ENCODE assay signal across 17 cellular contexts in genomic region chr1:29309621-29310020, GRCh38.
DNase-seq lines count a peak whose midpoint lies in the region; ATAC-seq and TF ChIP-seq lines count a peak whose summit lies in the region.
"Had no signal": no experiment of that assay in that cellular context is flagged by ENCODE, and none has a peak within 500 bp of the region (broad histone marks: within the 10 kb centered on the region; RNA-seq: fewer than 3 reads in every experiment).

No MANE protein-coding gene starts in this region.

- no peak overlapping the region for H3K23ac ChIP-seq in neuronal stem cell (ENCODE audit: low read depth, low read length, poor library complexity)

- H3K27me3 ChIP-seq in GM23338 (ENCODE audit: insufficient read depth) (no peaks in the 10 kb centered on the region), WERI-Rb-1 (ENCODE audit: insufficient read depth, low read depth, severe bottlenecking) (no peaks in the 10 kb centered on the region), neuronal stem cell (ENCODE audit: control insufficient read depth in 3 of 3, insufficient read depth in 3 of 3, low read depth in 1 of 3, low read length in 3 of 3) (no peaks in the 10 kb centered on the region), neural progenitor cell (no peaks in the 10 kb centered on the region)
- H3K27me3 ChIP-seq: BLaER1 had no signal

- H2BK12ac ChIP-seq in neuronal stem cell (ENCODE audit: low read length): no peak overlapping the region

- no peak overlapping the region for H3K14ac ChIP-seq in neuronal stem cell (ENCODE audit: low read length)

- no peaks in the 10 kb centered on the region; the same call in 2 of the 3 replicates for H3K9me3 Mint-ChIP-seq in GM23338
- no peaks in the 10 kb centered on the region for H3K9me3 Mint-ChIP-seq in neural progenitor cell
- H3K9me3 Mint-ChIP-seq: CD4-positive, CD25-positive, alpha-beta regulatory T cell; CD8-positive, alpha-beta T cell; HFFc6 had no signal

- no peak overlapping the region for H3K9ac ChIP-seq in neuronal stem cell (ENCODE audit: low read depth, low read length, poor library complexity)
- H3K9ac ChIP-seq in neural progenitor cell: no peak overlapping the region
- H3K9ac ChIP-seq: BLaER1 had no signal

- ATAC-seq in GM23338: no peak
- ATAC-seq in HG02588 (IDR thresholded peaks at IDR 0.05; ENCODE audit: unreplicated experiment): no peak
- ATAC-seq: CD8-positive, alpha-beta T cell had no signal

- H3K27ac Mint-ChIP-seq in GM23338 (peak overlapping the region; percentile 67; the same call in 1 of the 2 replicates), neural progenitor cell (no peak overlapping the region)
- H3K27ac Mint-ChIP-seq: B cell; CD4-positive, CD25-positive, alpha-beta regulatory T cell; CD8-positive, alpha-beta T cell; HFFc6 had no signal

- peak overlapping the region; percentile 63 for H3K18ac ChIP-seq in neuronal stem cell (ENCODE audit: low read length)

- H3K27ac ChIP-seq in GM23338 (ENCODE audit: low read depth) (no peak overlapping the region), WERI-Rb-1 (peak overlapping the region; percentile 10; the same call in 1 of the 2 replicates), neuronal stem cell (replicated peaks; ENCODE audit: low read length) (no peak overlapping the region), neural progenitor cell (no peak overlapping the region)
- H3K27ac ChIP-seq: 22Rv1, BLaER1, C4-2B had no signal

- H3K9me3 ChIP-seq in WERI-Rb-1 (ENCODE audit: severe bottlenecking) (no peaks in the 10 kb centered on the region), neuronal stem cell (replicated peaks in 1 of 2; ENCODE audit: control insufficient read depth in 2 of 2, insufficient read depth in 1 of 2, low read depth in 1 of 2, low read length in 2 of 2) (no peaks in the 10 kb centered on the region), neural progenitor cell (ENCODE audit: low read depth) (no peaks in the 10 kb centered on the region)
- H3K9me3 ChIP-seq: BLaER1, Caco-2, HAP-1 had no signal

- WGBS in neuronal stem cell (ENCODE audit: extremely low coverage in 2 of 2, insufficient read length in 2 of 2, insufficient replicate concordance in 1 of 2), 2 donors: no CpG with 5 or more reads among the region's 5 CpGs

- H3K9me2 ChIP-seq in GM23338 (ENCODE audit: insufficient read depth): no peaks in the 10 kb centered on the region

- H2BK15ac ChIP-seq in neuronal stem cell (ENCODE audit: low read length): no peak overlapping the region

- H3K36me3 ChIP-seq in GM23338 (ENCODE audit: insufficient read depth) (no peaks in the 10 kb centered on the region), WERI-Rb-1 (peaks cover 18% of the 10 kb centered on the region), neuronal stem cell (replicated peaks in 1 of 2; ENCODE audit: control insufficient read depth in 2 of 2, insufficient read depth in 2 of 2, low read length in 2 of 2) (peaks cover 0 to 5% of the 10 kb centered on the region in 2 donors), neural progenitor cell (no peaks in the 10 kb centered on the region)
- H3K36me3 ChIP-seq: BLaER1 had no signal

- no peak overlapping the region for H2BK5ac ChIP-seq in neuronal stem cell (ENCODE audit: low read length)

- H2BK120ac ChIP-seq in neuronal stem cell (ENCODE audit: low read depth, low read length): no peak overlapping the region

- peaks cover 11% of the 10 kb centered on the region for H3K4me1 Mint-ChIP-seq in GM23338
- peaks cover 3% of the 10 kb centered on the region for H3K4me1 Mint-ChIP-seq in neural progenitor cell
- H3K4me1 Mint-ChIP-seq: B cell had no signal

- no peak overlapping the region for H3K4me3 Mint-ChIP-seq in GM23338
- no peak overlapping the region for H3K4me3 Mint-ChIP-seq in neural progenitor cell
- H3K4me3 Mint-ChIP-seq: B cell; CD4-positive, CD25-positive, alpha-beta regulatory T cell; CD8-positive, alpha-beta T cell; HFFc6 had no signal

- H3K4me2 ChIP-seq in GM23338 (no peak overlapping the region), neuronal stem cell (ENCODE audit: insufficient read depth, low read length, poor library complexity, severe bottlenecking) (no peak overlapping the region), neural progenitor cell (no peak overlapping the region)
- H3K4me2 ChIP-seq: BLaER1 had no signal

- no peak overlapping the region for H2AK5ac ChIP-seq in neuronal stem cell (ENCODE audit: low read depth, low read length)

- H3K4ac ChIP-seq in neuronal stem cell (ENCODE audit: low read length): no peak overlapping the region

- H3K4me3 ChIP-seq in GM23338 (no peak overlapping the region), WERI-Rb-1 (ENCODE audit: low read depth, low read length) (no peak overlapping the region), neuronal stem cell (ENCODE audit: low read length in 2 of 2) (no peak overlapping the region), neural progenitor cell (no peak overlapping the region)
- H3K4me3 ChIP-seq: BLaER1, HAP-1 had no signal

- H3K79me2 ChIP-seq in GM23338 (replicated peaks; ENCODE audit: insufficient read depth): no peaks in the 10 kb centered on the region
- no peaks in the 10 kb centered on the region for H3K79me2 ChIP-seq in neural progenitor cell (ENCODE audit: low read depth)

- no peak overlapping the region for H4K91ac ChIP-seq in neuronal stem cell (ENCODE audit: low read depth, low read length, poor library complexity)

- no peak for DNase-seq in GM23338 (ENCODE audit: low spot score)
- no peak for DNase-seq in WERI-Rb-1
- no peak for DNase-seq in neuronal stem cell (ENCODE audit: low spot score)
- no peak for DNase-seq in neural progenitor cell (ENCODE audit: low spot score)
- DNase-seq in pons (ENCODE audit: low spot score): no peak
- DNase-seq: Caco-2; CD4-positive, CD25-positive, alpha-beta regulatory T cell; CD8-positive, alpha-beta T cell; DND-41; GOT3; HFFc6 had no signal

- H2AFZ ChIP-seq in GM23338 (no peak overlapping the region), neuronal stem cell (ENCODE audit: low read length) (no peak overlapping the region), neural progenitor cell (replicated peaks) (no peak overlapping the region)

- no peaks in the 10 kb centered on the region for H3K79me1 ChIP-seq in neuronal stem cell (ENCODE audit: low read depth, low read length)

- TF ChIP-seq CTCF in GM23338 (conservative IDR thresholded peaks at IDR 0.05; ENCODE audit: low read depth in 2 of 2) (no peak), WERI-Rb-1 (IDR thresholded peaks at IDR 0.05; ENCODE audit: low read depth, low read length) (no peak), neural progenitor cell (IDR thresholded peaks at IDR 0.05) (no peak)

- H4K20me1 ChIP-seq in GM23338 (replicated peaks; ENCODE audit: insufficient read depth) (no peaks in the 10 kb centered on the region), neural progenitor cell (ENCODE audit: low read depth) (no peaks in the 10 kb centered on the region)
- H4K20me1 ChIP-seq: BLaER1 had no signal

- H3F3A ChIP-seq in GM23338 (replicated peaks; ENCODE audit: low read depth): no peaks in the 10 kb centered on the region
- no peaks in the 10 kb centered on the region for H3F3A ChIP-seq in neural progenitor cell (ENCODE audit: low read depth)

- peaks cover 11% of the 10 kb centered on the region; the same call in 2 of the 3 replicates for H3K36me3 Mint-ChIP-seq in GM23338 (ENCODE audit: low read depth)
- peaks cover 20% of the 10 kb centered on the region for H3K36me3 Mint-ChIP-seq in neural progenitor cell
- H3K36me3 Mint-ChIP-seq: CD4-positive, CD25-positive, alpha-beta regulatory T cell; CD8-positive, alpha-beta T cell had no signal

- H4K8ac ChIP-seq in neuronal stem cell (ENCODE audit: low read depth, low read length): no peak overlapping the region

- H3K27me3 Mint-ChIP-seq in GM23338 (ENCODE audit: insufficient read depth, low read depth, poor library complexity): peaks cover 4% of the 10 kb centered on the region
- H3K27me3 Mint-ChIP-seq in neural progenitor cell (ENCODE audit: insufficient read depth, low read depth): no peaks in the 10 kb centered on the region
- H3K27me3 Mint-ChIP-seq: B cell had no signal

- H3K4me1 ChIP-seq in GM23338 (ENCODE audit: insufficient read depth): no peaks in the 10 kb centered on the region
- H3K4me1 ChIP-seq in neuronal stem cell (ENCODE audit: control insufficient read depth in 2 of 2, insufficient read depth in 1 of 2, low read depth in 1 of 2, low read length in 2 of 2): peaks cover 0 to 3% of the 10 kb centered on the region in 2 donors
- H3K4me1 ChIP-seq in neural progenitor cell: no peaks in the 10 kb centered on the region
- H3K4me1 ChIP-seq: BLaER1, Caco-2, HAP-1 had no signal

TF ChIP-seq in GM23338, 12 proteins besides CTCF, POLR2A, EP300 and RAD21 (continues in another document):
- TF ChIP-seq REST (IDR thresholded peaks at IDR 0.05; ENCODE audit: unreplicated experiment) (no peak), ZNF114 (CRISPR knock-in tag; IDR thresholded peaks at IDR 0.05) (no peak), EZH2 (IDR thresholded peaks at IDR 0.05; ENCODE audit: low read depth, unreplicated experiment) (no peak), JUNB (IDR thresholded peaks at IDR 0.05; ENCODE audit: unreplicated experiment) (no peak), STAT1 (IDR thresholded peaks at IDR 0.05; ENCODE audit: unreplicated experiment) (no peak), ZNF331 (CRISPR knock-in tag; IDR thresholded peaks at IDR 0.05; ENCODE audit: low read depth) (no peak), CREB1 (CRISPR knock-in tag; IDR thresholded peaks at IDR 0.05; ENCODE audit: low read depth) (no peak), NANOG (IDR thresholded peaks at IDR 0.05; ENCODE audit: borderline replicate concordance) (no peak)
